In the genomic region with DNA sequence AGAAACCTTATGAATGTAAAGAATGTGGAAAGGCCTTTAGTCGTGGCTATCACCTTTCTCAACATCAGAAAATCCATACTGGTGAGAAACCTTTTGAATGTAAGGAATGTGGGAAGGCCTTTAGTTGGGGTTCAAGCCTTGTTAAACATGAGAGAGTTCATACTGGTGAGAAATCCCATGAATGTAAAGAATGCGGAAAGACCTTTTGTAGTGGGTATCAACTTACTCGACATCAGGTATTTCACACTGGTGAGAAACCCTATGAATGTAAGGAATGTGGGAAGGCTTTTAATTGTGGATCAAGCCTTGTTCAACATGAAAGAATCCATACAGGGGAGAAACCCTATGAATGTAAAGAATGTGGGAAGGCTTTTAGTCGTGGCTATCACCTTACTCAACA, we compare ENCODE assay signal across 16 cellular contexts. TPM values are rescaled to one million over a fixed set of nuclear protein-coding genes. Genes with fewer than 3 reads are reported as not detected.
"Had no signal": no experiment of that assay in that cellular context is flagged by ENCODE, and none has a peak within 500 bp of the region (broad histone marks: within the 10 kb centered on the region; RNA-seq: fewer than 3 reads in every experiment).

No MANE protein-coding gene starts in this region.

- H3K27ac ChIP-seq: breast epithelium, foreskin keratinocyte, heart left ventricle, left ventricle myocardium inferior, ovary, tibial nerve had no signal

- H3K27me3 ChIP-seq: breast epithelium, foreskin keratinocyte, heart left ventricle, ovary, tibial nerve had no signal

- FAIRE-seq: endothelial cell of umbilical vein, keratinocyte, small intestine had no signal

- DNase-seq: activated CD4-positive, alpha-beta T cell treated with anti-CD3 and anti-CD28 coated beads for 1 hour; activated CD4-positive, alpha-beta T cell treated with anti-CD3 and anti-CD28 coated beads, Interleukin-2, amount 50 U/mL, for 48 hours; activated gamma-delta T cell; activated naive CD8-positive, alpha-beta T cell treated with anti-CD3 and anti-CD28 coated beads for 36 hours; activated T-cell treated with anti-CD3 and anti-CD28 coated beads, Interleukin-2, amount 50 U/mL, for 48 hours; anterior cingulate cortex; foreskin keratinocyte; heart left ventricle; left ventricle myocardium inferior; ovary; small intestine had no signal

- H3K36me3 ChIP-seq: ovary had no signal

- H3K4me3 ChIP-seq: heart left ventricle, left ventricle myocardium inferior, ovary, tibial nerve had no signal

- ATAC-seq: foreskin keratinocyte, heart left ventricle had no signal

- H3K4me1 ChIP-seq: breast epithelium, foreskin keratinocyte, heart left ventricle, left ventricle myocardium inferior, tibial nerve had no signal

RNA-seq across cellular contexts. Expression of a gene that starts 45.6 kb away (rescaled TPM):
- total RNA-seq: endothelial cell of umbilical vein, neural crest cell had no signal
